8 cellular contexts compared by ENCODE assay signal in genomic region chr11:12281571-12282478, GRCh38.
DNase-seq lines count a peak whose midpoint lies in the region; ATAC-seq and TF ChIP-seq lines count a peak whose summit lies in the region.

No MANE protein-coding gene starts in this region.

- H3K4me3 Mint-ChIP-seq in activated naive CD8-positive, alpha-beta T cell treated with anti-CD3 and anti-CD28 coated beads, Interleukin-2, amount 10 ng/mL, durations not matched to agents 7 days and 5 days, result no peak overlapping the region

- TF ChIP-seq POLR2A in prostate gland (IDR thresholded peaks at IDR 0.05) (no peak), uterus (IDR thresholded peaks at IDR 0.05) (no peak)

- no peaks in the 10 kb centered on the region for H3K27me3 Mint-ChIP-seq in activated naive CD8-positive, alpha-beta T cell treated with anti-CD3 and anti-CD28 coated beads, Interleukin-2, amount 10 ng/mL, durations not matched to agents 7 days and 5 days

- no peaks in the 10 kb centered on the region for H3K4me1 Mint-ChIP-seq in activated naive CD8-positive, alpha-beta T cell treated with anti-CD3 and anti-CD28 coated beads, Interleukin-2, amount 10 ng/mL, durations not matched to agents 7 days and 5 days

- no peak overlapping the region for H2AFZ ChIP-seq in Loucy (ENCODE audit: low read length)
- H2AFZ ChIP-seq in SU-DHL-6 (ENCODE audit: low read depth, low read length, severe bottlenecking), result no peak overlapping the region

- ATAC-seq in activated naive CD8-positive, alpha-beta T cell treated with anti-CD3 and anti-CD28 coated beads, Interleukin-2, amount 10 ng/mL, durations not matched to agents 7 days and 5 days (ENCODE audit: low read depth), result peak; percentile 47

- DNase-seq in NCI-H2171 treated with DMSO at 0.1 percent for 48 hours (lab: John Stamatoyannopoulos, UW) (peak; percentile 53), NCI-H2171 (lab: John Stamatoyannopoulos, UW) (no peak), cardiac muscle cell (ENCODE audit: low read depth in 1 of 2, low spot score in 1 of 2) (peak; percentile 84 to 88), prostate gland (ENCODE audit: low spot score) (peak; percentile 87), uterus (peak; percentile 86 to 87)
- DNase-seq in activated naive CD8-positive, alpha-beta T cell treated with anti-CD3 and anti-CD28 coated beads, Interleukin-2, amount 10 ng/mL, durations not matched to agents 7 days and 5 days, result peak; percentile 76

- H3K36me3 ChIP-seq in Loucy (ENCODE audit: insufficient read depth, low read length) (no peaks in the 10 kb centered on the region), SU-DHL-6 (ENCODE audit: low read length) (no peaks in the 10 kb centered on the region), cardiac muscle cell (no peaks in the 10 kb centered on the region), prostate gland (no peaks in the 10 kb centered on the region), uterus (no peaks in the 10 kb centered on the region)

- H3K27ac Mint-ChIP-seq in activated naive CD8-positive, alpha-beta T cell treated with anti-CD3 and anti-CD28 coated beads, Interleukin-2, amount 10 ng/mL, durations not matched to agents 7 days and 5 days, result no peak overlapping the region

- H4K20me1 ChIP-seq in Loucy (ENCODE audit: insufficient read depth, low read length, poor library complexity, severe bottlenecking) (no peaks in the 10 kb centered on the region), SU-DHL-6 (ENCODE audit: low read depth, low read length) (no peaks in the 10 kb centered on the region)

- H3K36me3 Mint-ChIP-seq in activated naive CD8-positive, alpha-beta T cell treated with anti-CD3 and anti-CD28 coated beads, Interleukin-2, amount 10 ng/mL, durations not matched to agents 7 days and 5 days, result no peaks in the 10 kb centered on the region

- H3K4me1 ChIP-seq in Loucy (ENCODE audit: insufficient read depth, low read length, poor library complexity, severe bottlenecking) (no peaks in the 10 kb centered on the region), cardiac muscle cell (ENCODE audit: low read depth) (peaks cover 9% of the 10 kb centered on the region), prostate gland (replicated peaks) (no peaks in the 10 kb centered on the region), uterus (peaks cover 0 to 5% of the 10 kb centered on the region in 2 donors)

- no peaks in the 10 kb centered on the region for H3F3A ChIP-seq in Loucy (ENCODE audit: low read depth)
- H3F3A ChIP-seq in SU-DHL-6 (ENCODE audit: insufficient read depth), result no peaks in the 10 kb centered on the region

- H3K27me3 ChIP-seq in Loucy (ENCODE audit: insufficient read depth, low read length, poor library complexity, severe bottlenecking) (no peaks in the 10 kb centered on the region), SU-DHL-6 (ENCODE audit: low read length) (no peaks in the 10 kb centered on the region), cardiac muscle cell (no peaks in the 10 kb centered on the region), prostate gland (replicated peaks; ENCODE audit: insufficient read depth) (no peaks in the 10 kb centered on the region), uterus (no peaks in the 10 kb centered on the region)

- 32% methylated on average over 12 of the region's 12 CpGs for WGBS in prostate gland

- H3K4me2 ChIP-seq in Loucy (ENCODE audit: low read depth, low read length, poor library complexity, severe bottlenecking), result no peak overlapping the region
- no peak overlapping the region for H3K4me2 ChIP-seq in SU-DHL-6 (ENCODE audit: low read depth, low read length, poor library complexity, severe bottlenecking)

- H3K9me2 ChIP-seq in Loucy (replicated peaks; ENCODE audit: low read depth, low read length), result no peaks in the 10 kb centered on the region
- no peaks in the 10 kb centered on the region for H3K9me2 ChIP-seq in SU-DHL-6 (replicated peaks; ENCODE audit: insufficient read depth, low read length)

- POLR2A ChIA-PET in activated naive CD8-positive, alpha-beta T cell treated with anti-CD3 and anti-CD28 coated beads, Interleukin-2, amount 10 ng/mL, durations not matched to agents 7 days and 5 days (lab: Charles Lee), result no interaction called here

- H3K9me3 ChIP-seq in Loucy (ENCODE audit: insufficient read depth, low read depth, low read length) (no peaks in the 10 kb centered on the region), SU-DHL-6 (ENCODE audit: insufficient read depth, low read length) (no peaks in the 10 kb centered on the region), cardiac muscle cell (ENCODE audit: low read depth) (no peaks in the 10 kb centered on the region), prostate gland (no peaks in the 10 kb centered on the region), uterus (no peaks in the 10 kb centered on the region)

- H3K79me2 ChIP-seq in Loucy (ENCODE audit: insufficient read depth, low read length), result no peaks in the 10 kb centered on the region
- no peaks in the 10 kb centered on the region for H3K79me2 ChIP-seq in SU-DHL-6 (ENCODE audit: insufficient read depth, low read length)

- H3K9ac ChIP-seq in Loucy (ENCODE audit: low read depth, low read length, poor library complexity, severe bottlenecking) (no peak overlapping the region), SU-DHL-6 (ENCODE audit: low read length) (no peak overlapping the region)

- H3K4me3 ChIP-seq in Loucy (ENCODE audit: low read length, poor library complexity, severe bottlenecking), result no peak overlapping the region
- H3K4me3 ChIP-seq in SU-DHL-6 (ENCODE audit: insufficient read depth, low read length, poor library complexity, severe bottlenecking), result no peak overlapping the region
- H3K4me3 ChIP-seq in cardiac muscle cell, result no peak overlapping the region
- no peak overlapping the region for H3K4me3 ChIP-seq in prostate gland
- H3K4me3 ChIP-seq in uterus, result no peak overlapping the region

- TF ChIP-seq CTCF in Loucy (conservative IDR thresholded peaks at IDR 0.05; ENCODE audit: low read length) (peak; percentile 99), SU-DHL-6 (IDR thresholded peaks at IDR 0.05; ENCODE audit: insufficient read depth, low read length, poor library complexity, severe bottlenecking) (peak; percentile 92), cardiac muscle cell (IDR thresholded peaks at IDR 0.05; ENCODE audit: low read depth, low read length) (peak; percentile 87), prostate gland (IDR thresholded peaks at IDR 0.05) (peak; percentile 98 to 99 (median 99)), uterus (IDR thresholded peaks at IDR 0.05) (peak; percentile 95 to 99 (median 98))

- no peaks in the 10 kb centered on the region for H3K9me3 Mint-ChIP-seq in activated naive CD8-positive, alpha-beta T cell treated with anti-CD3 and anti-CD28 coated beads, Interleukin-2, amount 10 ng/mL, durations not matched to agents 7 days and 5 days

- intact Hi-C loops in prostate gland (cut with DNase I) (loop anchor here (1.0 to 5.0 kb wide), 3 partner anchors 235 to 485 kb away; no protein-coding TSS in a partner anchor), uterus (cut with DNase I; ENCODE audit: low total_unique reads) (loop anchor here (10.0 kb wide), 1 partner anchor 477 kb away; no protein-coding TSS in a partner anchor)

- no peak overlapping the region for H3K27ac ChIP-seq in SU-DHL-6 (ENCODE audit: low read depth, low read length)
- H3K27ac ChIP-seq in cardiac muscle cell, result no peak overlapping the region
- H3K27ac ChIP-seq in prostate gland, result no peak overlapping the region
- no peak overlapping the region for H3K27ac ChIP-seq in uterus
